ENCODE assay signal across 9 cellular contexts in genomic region chrX:73213734-73214133, GRCh38. TPM values are rescaled to one million over a fixed set of nuclear protein-coding genes. Genes with fewer than 3 reads are reported as not detected.
DNase-seq lines count a peak whose midpoint lies in the region; ATAC-seq and TF ChIP-seq lines count a peak whose summit lies in the region.
"Had no signal": no experiment of that assay in that cellular context is flagged by ENCODE, and none has a peak within 500 bp of the region (broad histone marks: within the 10 kb centered on the region; RNA-seq: fewer than 3 reads in every experiment).

No MANE protein-coding gene starts in this region.

- DNase-seq in HFFc6 (no peak), dedifferentiated amniotic fluid mesenchymal stem cell (ENCODE audit: extremely low spot score) (no peak), WERI-Rb-1 (no peak), NCI-H2107 (lab: John Stamatoyannopoulos, UW) (no peak), DMS53 (lab: John Stamatoyannopoulos, UW) (no peak)
- no peak for DNase-seq in activated naive CD4-positive, alpha-beta T cell treated with anti-CD3 and anti-CD28 coated beads, Interleukin-2, amount 50 U/mL, for 72 hours (ENCODE audit: low spot score in 2 of 2)
- DNase-seq: Peyer's patch had no signal

- H3K36me3 Mint-ChIP-seq in HFFc6 (ENCODE audit: low read depth): no peaks in the 10 kb centered on the region
- peaks cover 0 to 8% of the 10 kb centered on the region in 2 donors for H3K36me3 Mint-ChIP-seq in activated naive CD4-positive, alpha-beta T cell treated with anti-CD3 and anti-CD28 coated beads, Interleukin-2, amount 50 U/mL, for 72 hours

- H3K27ac ChIP-seq in iPS-18a (ENCODE audit: low read length): no peak overlapping the region
- H3K27ac ChIP-seq in skin epidermis: peak overlapping the region in 2 of 21 experiments; percentile 45 to 51
- no peak overlapping the region for H3K27ac ChIP-seq in WERI-Rb-1

- H3K27ac Mint-ChIP-seq in HFFc6: no peak overlapping the region
- peak overlapping the region in 1 of 2 donors; percentile 83 for H3K27ac Mint-ChIP-seq in activated naive CD4-positive, alpha-beta T cell treated with anti-CD3 and anti-CD28 coated beads, Interleukin-2, amount 50 U/mL, for 72 hours

- TF ChIP-seq CTCF in HFFc6 (IDR thresholded peaks at IDR 0.05): no peak
- TF ChIP-seq CTCF in WERI-Rb-1 (IDR thresholded peaks at IDR 0.05; ENCODE audit: low read depth, low read length): no peak

- no peaks in the 10 kb centered on the region for H3K27me3 ChIP-seq in iPS-18a (ENCODE audit: control insufficient read depth, insufficient read depth, low read length)
- H3K27me3 ChIP-seq in WERI-Rb-1 (ENCODE audit: insufficient read depth, low read depth, severe bottlenecking): peaks cover 55% of the 10 kb centered on the region
- H3K27me3 ChIP-seq: Peyer's patch had no signal

- H3K9me3 Mint-ChIP-seq in HFFc6: no peaks in the 10 kb centered on the region
- H3K9me3 Mint-ChIP-seq in activated naive CD4-positive, alpha-beta T cell treated with anti-CD3 and anti-CD28 coated beads, Interleukin-2, amount 50 U/mL, for 72 hours: no peaks in the 10 kb centered on the region

- peak; percentile 34 to 62 for ATAC-seq in activated naive CD4-positive, alpha-beta T cell treated with anti-CD3 and anti-CD28 coated beads, Interleukin-2, amount 50 U/mL, for 72 hours

- H3K4me3 ChIP-seq in iPS-18a (ENCODE audit: low read length) (peak overlapping the region; percentile 75), skin epidermis (peak overlapping the region; percentile 17 to 51 (median 38)), WERI-Rb-1 (ENCODE audit: low read depth, low read length) (no peak overlapping the region)

- peak overlapping the region; percentile 48 for H3K9ac ChIP-seq in iPS-18a (ENCODE audit: low read length)

- H3K4me1 Mint-ChIP-seq in HFFc6 (ENCODE audit: low read depth): no peaks in the 10 kb centered on the region; the same call in 1 of the 2 replicates

- H3K4me3 Mint-ChIP-seq in HFFc6: peak overlapping the region; percentile 85; the same call in 1 of the 2 replicates

- H3K27me3 Mint-ChIP-seq in HFFc6 (ENCODE audit: insufficient read depth): peaks cover 2% of the 10 kb centered on the region; the same call in 1 of the 2 replicates

- H3K4me1 ChIP-seq in iPS-18a (ENCODE audit: control insufficient read depth, low read depth, low read length): no peaks in the 10 kb centered on the region
- H3K4me1 ChIP-seq: Peyer's patch had no signal

- peaks cover 9% of the 10 kb centered on the region for H3K9me3 ChIP-seq in iPS-18a (ENCODE audit: control insufficient read depth, low read depth, low read length)
- H3K9me3 ChIP-seq in WERI-Rb-1 (ENCODE audit: severe bottlenecking): no peaks in the 10 kb centered on the region
- H3K9me3 ChIP-seq: Peyer's patch had no signal

- no peaks in the 10 kb centered on the region for H3K36me3 ChIP-seq in iPS-18a (ENCODE audit: control insufficient read depth, low read depth, low read length)
- no peaks in the 10 kb centered on the region for H3K36me3 ChIP-seq in WERI-Rb-1
- H3K36me3 ChIP-seq: Peyer's patch had no signal

RNA-seq across cellular contexts. Expression of gene NAP1L2, which starts 0.9 kb away (rescaled TPM):
- total RNA-seq in HFFc6 (2021; fragmentation: NEBNext Ultra II Directional; extraction: Animal tissue kit (Norgen Biotek cat#: 25700)): under 1 TPM; 0.09 to 0.81 (median 0.26) TPM
- 1 to 10 TPM; 1.6 to 1.9 TPM for total RNA-seq in activated naive CD4-positive, alpha-beta T cell treated with anti-CD3 and anti-CD28 coated beads, Interleukin-2, amount 50 U/mL, for 72 hours
